Comparison of ENCODE assay signal across 10 cellular contexts in the genomic region with DNA sequence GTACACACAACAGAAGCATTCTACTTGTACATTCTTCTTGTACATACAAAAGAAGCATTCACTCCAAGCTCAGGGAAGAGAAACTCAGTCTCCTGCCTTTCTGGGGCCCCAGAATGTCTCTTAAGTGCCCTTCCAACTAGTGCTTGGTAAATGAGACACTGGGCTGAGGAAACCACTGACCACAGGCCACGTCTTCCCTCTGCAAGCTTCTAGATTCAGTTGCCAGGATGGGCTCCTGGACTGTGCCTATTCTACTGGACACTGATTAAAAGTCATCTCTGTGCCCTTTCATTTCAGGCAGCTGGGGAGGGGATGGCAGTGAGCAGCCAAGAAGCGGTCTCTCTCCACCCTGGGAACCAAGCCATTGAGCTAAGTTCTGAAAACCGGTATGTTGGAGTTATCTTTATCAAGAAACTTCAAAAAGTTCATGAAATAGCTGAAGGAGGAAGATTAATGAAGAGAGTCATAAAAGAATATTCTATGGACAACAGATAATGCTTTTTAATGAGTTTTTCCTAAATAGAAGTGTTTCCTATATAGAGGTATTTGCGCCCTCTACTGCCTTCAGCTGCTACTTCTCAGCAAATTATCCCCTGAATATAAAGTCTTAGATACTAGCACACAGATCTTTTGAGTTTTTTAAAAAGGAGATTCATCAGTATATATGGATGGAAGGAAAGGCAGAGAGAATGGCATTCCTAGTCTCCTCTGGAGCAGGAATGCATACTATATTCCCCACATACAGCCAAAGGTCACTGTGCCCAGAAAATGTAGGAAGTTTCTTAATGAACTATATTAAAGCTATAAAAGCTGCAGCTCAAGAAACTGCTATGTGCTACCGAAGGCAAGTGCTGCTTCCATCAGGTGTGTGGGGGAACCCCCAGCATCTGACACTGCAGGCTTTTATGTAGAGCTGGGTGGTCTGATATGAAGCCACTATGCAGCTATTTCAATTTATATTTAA. TPM values are rescaled to one million over a fixed set of nuclear protein-coding genes. Genes with fewer than 3 reads are reported as not detected.
A peak's percentile ranks its signal among the peaks of the same experiment; 100 is the strongest.
DNase-seq lines count a peak whose midpoint lies in the region; ATAC-seq and TF ChIP-seq lines count a peak whose summit lies in the region.
"Had no signal": no experiment of that assay in that cellular context is flagged by ENCODE, and none has a peak within 500 bp of the region (broad histone marks: within the 10 kb centered on the region; RNA-seq: fewer than 3 reads in every experiment).

No MANE protein-coding gene starts in this region.

- H3K27me3 ChIP-seq in transverse colon: no peaks in the 10 kb centered on the region

- H3K27ac ChIP-seq in transverse colon: no peak overlapping the region
- H3K27ac ChIP-seq: thoracic aorta had no signal

- DNase-seq in AG08395 (ENCODE audit: low spot score) (peak; percentile 55), T-helper 17 cell (no peak), head of caudate nucleus (peak in 31 of 42 donors; percentile 9 to 74 (median 40)), transverse colon (no peak), NCI-H2171 (lab: John Stamatoyannopoulos, UW) (no peak)

- TF ChIP-seq CTCF in GM12874 (IDR thresholded peaks at IDR 0.05; ENCODE audit: insufficient read depth, low read depth, low read length) (peak; percentile 52; the same call in 1 of the 2 replicates), transverse colon (IDR thresholded peaks at IDR 0.05) (peak; percentile 31 to 48 (median 40))

- 59 to 61% methylated on average over 3 to 5 of the region's 5 CpGs for WGBS in transverse colon (ENCODE audit: low coverage in 1 of 2), 2 donors

- no peak for TF ChIP-seq EP300 in transverse colon (IDR thresholded peaks at IDR 0.05; ENCODE audit: low read depth)

- H3K4me3 ChIP-seq in transverse colon: no peak overlapping the region
- H3K4me3 ChIP-seq: thoracic aorta had no signal

- peak; percentile 58 for ATAC-seq in T-helper 17 cell
- no peak for ATAC-seq in GM19463 (IDR thresholded peaks at IDR 0.05; ENCODE audit: unreplicated experiment)
- no peak for ATAC-seq in GM21367 (IDR thresholded peaks at IDR 0.05; ENCODE audit: unreplicated experiment)

- intact Hi-C loops in head of caudate nucleus (cut with DNase I) (no loop called here), transverse colon (cut with DNase I; ENCODE audit: low total_unique reads) (loop anchor here (5.0 kb wide), 1 partner anchor 67 kb away; the partner anchor contains the start of gene IFIT2)

- no peak overlapping the region for H3K4me3 Mint-ChIP-seq in T-helper 17 cell

- peaks cover 8% of the 10 kb centered on the region for H3K27me3 Mint-ChIP-seq in T-helper 17 cell

- no peaks in the 10 kb centered on the region for H3K36me3 ChIP-seq in transverse colon
- H3K36me3 ChIP-seq: thoracic aorta had no signal

- in situ Hi-C loops in transverse colon (cut with MboI; ENCODE audit: low pct_ligation_motif_present in 1 of 4, low pct_unique_long_range_greater_than_20kb in 1 of 4, low sequenced_read_pairs in 3 of 4): no loop called here

- no peaks in the 10 kb centered on the region for H3K9me3 ChIP-seq in T-helper 17 cell (ENCODE audit: control insufficient read depth, low read length, poor library complexity, severe bottlenecking)
- H3K9me3 ChIP-seq in transverse colon: no peaks in the 10 kb centered on the region
- H3K9me3 ChIP-seq: thoracic aorta had no signal

- H3K27ac Mint-ChIP-seq in T-helper 17 cell: peak overlapping the region; percentile 43

- no peak for TF ChIP-seq POLR2A in transverse colon (IDR thresholded peaks at IDR 0.05)

- peaks cover 6 to 39% (median 15%) of the 10 kb centered on the region in 4 donors for H3K4me1 ChIP-seq in transverse colon

- H3K4me1 Mint-ChIP-seq in T-helper 17 cell: peaks cover 23% of the 10 kb centered on the region

- H3K36me3 Mint-ChIP-seq in T-helper 17 cell (ENCODE audit: low read depth): no peaks in the 10 kb centered on the region

RNA-seq across cellular contexts. Expression of gene IFIT1B, which starts 8.4 kb away (rescaled TPM):
- not detected for total RNA-seq in T-helper 17 cell
- not detected for total RNA-seq in transverse colon
- total RNA-seq: glomerular endothelial cell, thoracic aorta had no signal

RNA-seq across cellular contexts. Expression of gene IFIT1, which starts 23.0 kb away (rescaled TPM):
- 1 to 10 TPM; 1.9 to 3.8 TPM for total RNA-seq in T-helper 17 cell
- 10 to 100 TPM in 2 of 4 donors, 1 to 10 TPM in 2; 1.1 to 18.5 (median 9.4) TPM for total RNA-seq in transverse colon

RNA-seq across cellular contexts. Expression of gene IFIT3, which starts 41.6 kb away (rescaled TPM):
- total RNA-seq in T-helper 17 cell (10 to 100 TPM in 1 of 2 donors, 1 to 10 TPM in 1; 5.4 to 10.3 TPM), transverse colon (1 to 10 TPM in 2 of 4 donors, under 1 TPM in 1, not detected in 1; 0.20 to 7.8 (median 5.1) TPM)

RNA-seq across cellular contexts. Expression of gene IFIT5, which starts 44.9 kb away (rescaled TPM):
- total RNA-seq in T-helper 17 cell (10 to 100 TPM; 12.7 to 15.2 TPM), transverse colon (10 to 100 TPM in 3 of 4 donors, 1 to 10 TPM in 1; 1.5 to 12.5 (median 11.2) TPM)

Comparison
In these comparisons a context has a peak if more than half of its experiments do, and no peak if none do; other contexts are left out.
1. DNase-seq: peak in AG08395 (single experiment) and head of caudate nucleus (31 of 42); none in T-helper 17 cell (0 of 3), transverse colon (single experiment) and NCI-H2171 (single experiment).